ENCODE assay signal across 3 cellular contexts in the genomic region with DNA sequence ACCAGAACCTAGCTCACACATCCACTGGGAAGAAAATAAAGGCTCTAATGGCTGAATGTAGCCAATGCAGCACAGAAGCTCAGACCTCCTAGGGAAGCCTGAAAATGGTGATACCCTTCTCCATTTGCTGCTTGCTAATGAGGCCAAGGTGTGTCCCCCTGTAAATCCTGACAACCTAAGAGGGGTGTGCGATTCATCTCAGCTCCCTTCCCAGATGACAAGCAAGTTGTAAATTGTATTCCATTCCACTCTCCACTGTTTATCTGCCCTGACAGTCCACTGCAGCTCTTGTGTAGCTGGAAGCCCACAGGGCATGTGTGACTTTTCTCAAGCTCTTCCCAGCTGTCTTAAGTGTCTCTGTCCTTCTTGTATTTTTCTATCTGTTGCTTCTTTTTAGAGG.
TF ChIP-seq lines count a peak whose summit lies in the region.

No MANE protein-coding gene starts in this region.

TF ChIP-seq in SK-N-SH treated with all-trans-retinoic acid at 6 μM for 48 hours, 23 proteins besides CTCF, POLR2A, EP300 and RAD21:
- TF ChIP-seq RARB (CRISPR knock-in tag; IDR thresholded peaks at IDR 0.05), result no peak
- TF ChIP-seq ARNTL (CRISPR knock-in tag; IDR thresholded peaks at IDR 0.05; ENCODE audit: borderline replicate concordance, low read depth), result no peak
- no peak for TF ChIP-seq ISL1 (CRISPR knock-in tag; IDR thresholded peaks at IDR 0.05)
- no peak for TF ChIP-seq GLIS3 (CRISPR knock-in tag; IDR thresholded peaks at IDR 0.05)
- TF ChIP-seq SNAI2 (CRISPR knock-in tag; IDR thresholded peaks at IDR 0.05), result no peak
- TF ChIP-seq, protein P1, sequence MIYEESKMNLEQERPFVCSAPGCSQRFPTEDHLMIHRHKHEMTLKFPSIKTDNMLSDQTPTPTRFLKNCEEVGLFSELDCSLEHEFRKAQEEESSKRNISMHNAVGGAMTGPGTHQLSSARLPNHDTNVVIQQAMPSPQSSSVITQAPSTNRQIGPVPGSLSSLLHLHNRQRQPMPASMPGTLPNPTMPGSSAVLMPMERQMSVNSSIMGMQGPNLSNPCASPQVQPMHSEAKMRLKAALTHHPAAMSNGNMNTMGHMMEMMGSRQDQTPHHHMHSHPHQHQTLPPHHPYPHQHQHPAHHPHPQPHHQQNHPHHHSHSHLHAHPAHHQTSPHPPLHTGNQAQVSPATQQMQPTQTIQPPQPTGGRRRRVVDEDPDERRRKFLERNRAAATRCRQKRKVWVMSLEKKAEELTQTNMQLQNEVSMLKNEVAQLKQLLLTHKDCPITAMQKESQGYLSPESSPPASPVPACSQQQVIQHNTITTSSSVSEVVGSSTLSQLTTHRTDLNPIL (CRISPR knock-in tag; IDR thresholded peaks at IDR 0.05; ENCODE audit: low read depth), result no peak
- TF ChIP-seq, protein P2, sequence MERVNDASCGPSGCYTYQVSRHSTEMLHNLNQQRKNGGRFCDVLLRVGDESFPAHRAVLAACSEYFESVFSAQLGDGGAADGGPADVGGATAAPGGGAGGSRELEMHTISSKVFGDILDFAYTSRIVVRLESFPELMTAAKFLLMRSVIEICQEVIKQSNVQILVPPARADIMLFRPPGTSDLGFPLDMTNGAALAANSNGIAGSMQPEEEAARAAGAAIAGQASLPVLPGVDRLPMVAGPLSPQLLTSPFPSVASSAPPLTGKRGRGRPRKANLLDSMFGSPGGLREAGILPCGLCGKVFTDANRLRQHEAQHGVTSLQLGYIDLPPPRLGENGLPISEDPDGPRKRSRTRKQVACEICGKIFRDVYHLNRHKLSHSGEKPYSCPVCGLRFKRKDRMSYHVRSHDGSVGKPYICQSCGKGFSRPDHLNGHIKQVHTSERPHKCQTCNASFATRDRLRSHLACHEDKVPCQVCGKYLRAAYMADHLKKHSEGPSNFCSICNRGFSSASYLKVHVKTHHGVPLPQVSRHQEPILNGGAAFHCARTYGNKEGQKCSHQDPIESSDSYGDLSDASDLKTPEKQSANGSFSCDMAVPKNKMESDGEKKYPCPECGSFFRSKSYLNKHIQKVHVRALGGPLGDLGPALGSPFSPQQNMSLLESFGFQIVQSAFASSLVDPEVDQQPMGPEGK (CRISPR knock-in tag; IDR thresholded peaks at IDR 0.05; ENCODE audit: borderline replicate concordance), result no peak
- no peak for TF ChIP-seq ZNF8 (CRISPR knock-in tag; IDR thresholded peaks at IDR 0.05)
TF ChIP-seq in SK-N-SH treated with all-trans-retinoic acid at 6 μM for 48 hours: peak in this region for 0.

TF ChIP-seq in SK-N-SH, 30 proteins besides CTCF, POLR2A, EP300 and RAD21:
- TF ChIP-seq FOSL2 (IDR thresholded peaks at IDR 0.05; ENCODE audit: borderline replicate concordance, low read depth), result no peak
- TF ChIP-seq, protein P3, sequence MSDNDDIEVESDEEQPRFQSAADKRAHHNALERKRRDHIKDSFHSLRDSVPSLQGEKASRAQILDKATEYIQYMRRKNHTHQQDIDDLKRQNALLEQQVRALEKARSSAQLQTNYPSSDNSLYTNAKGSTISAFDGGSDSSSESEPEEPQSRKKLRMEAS (IDR thresholded peaks at IDR 0.05; ENCODE audit: low read depth), result no peak
- TF ChIP-seq, protein P4, sequence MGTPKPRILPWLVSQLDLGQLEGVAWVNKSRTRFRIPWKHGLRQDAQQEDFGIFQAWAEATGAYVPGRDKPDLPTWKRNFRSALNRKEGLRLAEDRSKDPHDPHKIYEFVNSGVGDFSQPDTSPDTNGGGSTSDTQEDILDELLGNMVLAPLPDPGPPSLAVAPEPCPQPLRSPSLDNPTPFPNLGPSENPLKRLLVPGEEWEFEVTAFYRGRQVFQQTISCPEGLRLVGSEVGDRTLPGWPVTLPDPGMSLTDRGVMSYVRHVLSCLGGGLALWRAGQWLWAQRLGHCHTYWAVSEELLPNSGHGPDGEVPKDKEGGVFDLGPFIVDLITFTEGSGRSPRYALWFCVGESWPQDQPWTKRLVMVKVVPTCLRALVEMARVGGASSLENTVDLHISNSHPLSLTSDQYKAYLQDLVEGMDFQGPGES (IDR thresholded peaks at IDR 0.05; ENCODE audit: low read depth, low read length), result no peak
- no peak for TF ChIP-seq SIN3A (IDR thresholded peaks at IDR 0.05; ENCODE audit: borderline replicate concordance, low read depth, low read length)
- no peak for TF ChIP-seq GATA2 (CRISPR knock-in tag; IDR thresholded peaks at IDR 0.05)
- TF ChIP-seq, protein P5, sequence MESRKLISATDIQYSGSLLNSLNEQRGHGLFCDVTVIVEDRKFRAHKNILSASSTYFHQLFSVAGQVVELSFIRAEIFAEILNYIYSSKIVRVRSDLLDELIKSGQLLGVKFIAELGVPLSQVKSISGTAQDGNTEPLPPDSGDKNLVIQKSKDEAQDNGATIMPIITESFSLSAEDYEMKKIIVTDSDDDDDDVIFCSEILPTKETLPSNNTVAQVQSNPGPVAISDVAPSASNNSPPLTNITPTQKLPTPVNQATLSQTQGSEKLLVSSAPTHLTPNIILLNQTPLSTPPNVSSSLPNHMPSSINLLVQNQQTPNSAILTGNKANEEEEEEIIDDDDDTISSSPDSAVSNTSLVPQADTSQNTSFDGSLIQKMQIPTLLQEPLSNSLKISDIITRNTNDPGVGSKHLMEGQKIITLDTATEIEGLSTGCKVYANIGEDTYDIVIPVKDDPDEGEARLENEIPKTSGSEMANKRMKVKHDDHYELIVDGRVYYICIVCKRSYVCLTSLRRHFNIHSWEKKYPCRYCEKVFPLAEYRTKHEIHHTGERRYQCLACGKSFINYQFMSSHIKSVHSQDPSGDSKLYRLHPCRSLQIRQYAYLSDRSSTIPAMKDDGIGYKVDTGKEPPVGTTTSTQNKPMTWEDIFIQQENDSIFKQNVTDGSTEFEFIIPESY (IDR thresholded peaks at IDR 0.05; ENCODE audit: borderline replicate concordance, low read depth), result no peak
TF ChIP-seq in SK-N-SH: peak in this region for 0.

TF ChIP-seq in H1, 55 proteins besides CTCF, POLR2A, EP300 and RAD21:
- TF ChIP-seq CREB1 (IDR thresholded peaks at IDR 0.05), result no peak
- TF ChIP-seq CEBPB (IDR thresholded peaks at IDR 0.05; ENCODE audit: low read depth, low read length), result no peak
- no peak for TF ChIP-seq TAF7 (optimal IDR thresholded peaks at IDR 0.05; ENCODE audit: borderline replicate concordance, low read depth, low read length)
- no peak for TF ChIP-seq NANOG (IDR thresholded peaks at IDR 0.05; ENCODE audit: insufficient read depth, low read depth, low read length, poor library complexity, severe bottlenecking)
- TF ChIP-seq HDAC6 (IDR thresholded peaks at IDR 0.05; ENCODE audit: low read depth, low read length), result no peak
- TF ChIP-seq, protein P6, sequence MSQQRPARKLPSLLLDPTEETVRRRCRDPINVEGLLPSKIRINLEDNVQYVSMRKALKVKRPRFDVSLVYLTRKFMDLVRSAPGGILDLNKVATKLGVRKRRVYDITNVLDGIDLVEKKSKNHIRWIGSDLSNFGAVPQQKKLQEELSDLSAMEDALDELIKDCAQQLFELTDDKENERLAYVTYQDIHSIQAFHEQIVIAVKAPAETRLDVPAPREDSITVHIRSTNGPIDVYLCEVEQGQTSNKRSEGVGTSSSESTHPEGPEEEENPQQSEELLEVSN (IDR thresholded peaks at IDR 0.05), result no peak
- TF ChIP-seq RFX5 (IDR thresholded peaks at IDR 0.05; ENCODE audit: borderline replicate concordance, low read depth, low read length), result no peak
- TF ChIP-seq CHD1 (IDR thresholded peaks at IDR 0.05; ENCODE audit: low read depth, low read length), result no peak
- no peak for TF ChIP-seq FOSL1 (IDR thresholded peaks at IDR 0.05; ENCODE audit: insufficient read depth, low read depth, low read length)
- TF ChIP-seq MAFK (IDR thresholded peaks at IDR 0.05; ENCODE audit: low read depth, low read length), result no peak
